In genomic region chr16:28073836-28074235, GRCh38 we compare ENCODE assay signal across 31 cellular contexts. TPM values are rescaled to one million over a fixed set of nuclear protein-coding genes. Genes with fewer than 3 reads are reported as not detected.
"Had no signal": no experiment of that assay in that cellular context is flagged by ENCODE, and none has a peak within 500 bp of the region (broad histone marks: within the 10 kb centered on the region; RNA-seq: fewer than 3 reads in every experiment).

No MANE protein-coding gene starts in this region.

- H3K9me3 ChIP-seq: ascending aorta had no signal

- DNase-seq: activated B cell treated with CpG ODN at 0.5 μM for 24 hours; activated CD4-positive, alpha-beta memory T cell treated with anti-CD3 and anti-CD28 coated beads for 36 hours; activated CD4-positive, alpha-beta T cell treated with anti-CD3 and anti-CD28 coated beads for 4 hours; activated CD4-positive, alpha-beta T cell treated with anti-CD3 and anti-CD28 coated beads, Interleukin-2, amount 10 ng/mL, durations not matched to agents 24 days and 14 days; activated CD4-positive, alpha-beta T cell treated with anti-CD3 and anti-CD28 coated beads, Interleukin-2, amount 50 U/mL, for 1 hour; activated CD4-positive, alpha-beta T cell treated with anti-CD3 and anti-CD28 coated beads, Interleukin-2, amount 50 U/mL, for 4 hours; activated CD4-positive, CD25-positive, alpha-beta regulatory T cell treated with anti-CD3 and anti-CD28 coated beads, Interleukin-2, amount 50 U/mL, for 72 hours; activated CD8-positive, alpha-beta memory T cell treated with anti-CD3 and anti-CD28 coated beads, Interleukin-2, amount 50 U/mL, for 4 hours; activated CD8-positive, alpha-beta T cell treated with anti-CD3 and anti-CD28 coated beads for 36 hours; activated effector memory CD4-positive, alpha-beta T cell treated with anti-CD3 and anti-CD28 coated beads, Interleukin-2, amount 50 U/mL, for 16 hours; activated naive CD4-positive, alpha-beta T cell treated with anti-CD3 and anti-CD28 coated beads, Interleukin-2, amount 10 ng/mL, durations not matched to agents 7 days and 5 days; activated naive CD4-positive, alpha-beta T cell treated with Interleukin-2 at 50 U/mL for 16 hours; activated naive CD8-positive, alpha-beta T cell treated with anti-CD3 and anti-CD28 coated beads, Interleukin-2, amount 10 ng/mL, durations not matched to agents 7 days and 5 days; activated naive CD8-positive, alpha-beta T cell treated with anti-CD3 and anti-CD28 coated beads, Interleukin-2, amount 50 U/mL, for 24 hours; activated T-cell treated with anti-CD3 and anti-CD28 coated beads for 4 hours; activated T-cell treated with anti-CD3 and anti-CD28 coated beads, Interleukin-2, amount 50 U/mL, for 1 hour; activated T-cell treated with anti-CD3 and anti-CD28 coated beads, Interleukin-2, amount 50 U/mL, for 4 hours; activated T-cell treated with anti-CD3 and anti-CD28 coated beads, Interleukin-2, amount 50 U/mL, for 72 hours; amygdala; anterior cingulate cortex; central memory CD4-positive, alpha-beta T cell; T-cell; T-helper 2 cell; T-helper 9 cell had no signal

- FAIRE-seq: TTC549 had no signal

- H3K27me3 ChIP-seq: ascending aorta had no signal

- H3K36me3 ChIP-seq: ascending aorta had no signal

- H3K4me3 ChIP-seq: ascending aorta had no signal

- H3K27ac ChIP-seq: ascending aorta, VCaP had no signal

- ATAC-seq: activated CD8-positive, alpha-beta T cell treated with anti-CD3 and anti-CD28 coated beads for 36 hours; activated T-cell treated with anti-CD3 and anti-CD28 coated beads, Interleukin-2, amount 50 U/mL, for 4 hours; activated T-cell treated with anti-CD3 and anti-CD28 coated beads, Interleukin-2, amount 50 U/mL, for 72 hours; activated T-helper 17 cell treated with anti-CD3 and anti-CD28 coated beads, Interleukin-2, amount 50 U/mL, for 72 hours; T-cell had no signal

RNA-seq across cellular contexts. Expression of gene GSG1L, which starts 10.3 kb away (rescaled TPM):
- total RNA-seq: activated B cell treated with CpG ODN at 0.5 μM for 24 hours; activated CD4-positive, alpha-beta T cell treated with anti-CD3 and anti-CD28 coated beads, Interleukin-2, amount 10 ng/mL, durations not matched to agents 24 days and 14 days; activated CD8-positive, alpha-beta memory T cell treated with anti-CD3 and anti-CD28 coated beads for 36 hours; activated CD8-positive, alpha-beta T cell treated with anti-CD3 and anti-CD28 coated beads for 36 hours; activated naive CD8-positive, alpha-beta T cell treated with anti-CD3 and anti-CD28 coated beads, Interleukin-2, amount 10 ng/mL, durations not matched to agents 7 days and 5 days; activated T-cell treated with anti-CD3 and anti-CD28 coated beads, Interleukin-2, amount 50 U/mL, for 4 hours; activated T-cell treated with anti-CD3 and anti-CD28 coated beads, Interleukin-2, amount 50 U/mL, for 72 hours; activated T-helper 1 cell treated with anti-CD3 and anti-CD28 coated beads, Interleukin-12 subunit alpha, Interleukin-12 subunit beta, Interleukin-2, Interleukin-4 antibody, amounts not matched to agents 30 ng/mL and 10 ng/mL and 1 ng/mL, durations not matched to agents 14 hours and 24 hours and 36 hours; ascending aorta; T-cell; T-helper 1 cell treated with Interleukin-12 subunit alpha and Interleukin-12 subunit beta and Interleukin-4 antibody, amounts not matched to agents 30 ng/mL and 1 ng/mL, for 36 hours had no signal
